In genomic region chr1:42657981-42658879, GRCh38 we compare ENCODE assay signal across 1 cellular context.
TF ChIP-seq lines count a peak whose summit lies in the region.

Gene PPIH, plus strand, starts transcription at chr1:42658423. Its CDS starts 24 bp downstream, at chr1:42658447.

TF ChIP-seq in K562, 482 proteins besides CTCF, POLR2A, EP300 and RAD21 (continued from another document and continues in another):
- no peak for TF ChIP-seq ZFP91 (CRISPR knock-in tag; IDR thresholded peaks at IDR 0.05)
- TF ChIP-seq TCF3 (CRISPR knock-in tag; IDR thresholded peaks at IDR 0.05): peak; percentile 77
- TF ChIP-seq ZNF518B (CRISPR knock-in tag; IDR thresholded peaks at IDR 0.05): no peak
- no peak for TF ChIP-seq ILK (tag; IDR thresholded peaks at IDR 0.05; ENCODE audit: borderline replicate concordance, low read depth)
- no peak for TF ChIP-seq SREBF1 (IDR thresholded peaks at IDR 0.05; ENCODE audit: borderline replicate concordance, low read depth, low read length)
- TF ChIP-seq RFX7 (CRISPR knock-in tag; IDR thresholded peaks at IDR 0.05): no peak
- TF ChIP-seq NR1H2 (CRISPR knock-in tag; IDR thresholded peaks at IDR 0.05): no peak; the same call in 1 of the 2 replicates
- TF ChIP-seq HMGXB4 (CRISPR knock-in tag; IDR thresholded peaks at IDR 0.05): 0 out of 2 replicates have a peak, but pooled peaks have one; percentile 34
- no peak for TF ChIP-seq NUFIP1 (IDR thresholded peaks at IDR 0.05; ENCODE audit: partially characterized antibody)
- TF ChIP-seq HMG20B (CRISPR knock-in tag; IDR thresholded peaks at IDR 0.05): no peak
- no peak for TF ChIP-seq MTF1 (CRISPR knock-in tag; IDR thresholded peaks at IDR 0.05; ENCODE audit: borderline replicate concordance)
- no peak for TF ChIP-seq FOS (IDR thresholded peaks at IDR 0.05; ENCODE audit: extremely low read depth, insufficient read length)
- TF ChIP-seq ATF4 (CRISPR knock-in tag; IDR thresholded peaks at IDR 0.05): no peak
- TF ChIP-seq SMARCA4 (IDR thresholded peaks at IDR 0.05): peak; percentile 66; the same call in 1 of the 2 replicates
- TF ChIP-seq MAZ (CRISPR knock-in tag; conservative IDR thresholded peaks at IDR 0.05 in 1 of 2, IDR thresholded peaks at IDR 0.05 in 1 of 2): peak; percentile 65 to 93
- TF ChIP-seq MEF2D (tag; conservative IDR thresholded peaks at IDR 0.05; ENCODE audit: low read depth): 0 out of 2 replicates have a peak, but pooled peaks have one; percentile 16
- peak; percentile 58; the same call in 1 of the 2 replicates for TF ChIP-seq ZBED1 (IDR thresholded peaks at IDR 0.05)
- TF ChIP-seq MXI1 (IDR thresholded peaks at IDR 0.05; ENCODE audit: low read depth, low read length): peak; percentile 15
- peak; percentile 97 for TF ChIP-seq MAX (CRISPR knock-in tag; IDR thresholded peaks at IDR 0.05)
- TF ChIP-seq ZNF146 (CRISPR knock-in tag; IDR thresholded peaks at IDR 0.05; ENCODE audit: unreplicated experiment): no peak
- no peak for TF ChIP-seq CEBPB (tag; IDR thresholded peaks at IDR 0.05)
- TF ChIP-seq NBN (IDR thresholded peaks at IDR 0.05; ENCODE audit: low read depth): peak; percentile 90
- TF ChIP-seq MCM5 (IDR thresholded peaks at IDR 0.05; ENCODE audit: low read depth): no peak
- peak; percentile 90 for TF ChIP-seq CREB3 (tag; conservative IDR thresholded peaks at IDR 0.05; ENCODE audit: low read depth)
- TF ChIP-seq NR2C1 (IDR thresholded peaks at IDR 0.05): peak; percentile 100
- peak; percentile 100 for TF ChIP-seq NR2C1 (tag; IDR thresholded peaks at IDR 0.05)
- no peak for TF ChIP-seq MBD1 (CRISPR knock-in tag; IDR thresholded peaks at IDR 0.05)
- no peak for TF ChIP-seq RREB1 (CRISPR knock-in tag; IDR thresholded peaks at IDR 0.05)
- TF ChIP-seq ZNF830 (CRISPR knock-in tag; IDR thresholded peaks at IDR 0.05): no peak
- TF ChIP-seq SAFB2 (IDR thresholded peaks at IDR 0.05; ENCODE audit: borderline replicate concordance, low read depth, low read length, severe bottlenecking): no peak
- TF ChIP-seq PYGO2 (tag; IDR thresholded peaks at IDR 0.05): no peak
- peak; percentile 76; the same call in 1 of the 2 replicates for TF ChIP-seq ZNF609 (CRISPR knock-in tag; IDR thresholded peaks at IDR 0.05; ENCODE audit: borderline replicate concordance)
- peak; percentile 73 for TF ChIP-seq CBFA2T3 (IDR thresholded peaks at IDR 0.05)
- TF ChIP-seq HNRNPUL1 (IDR thresholded peaks at IDR 0.05; ENCODE audit: low read length): no peak
- no peak for TF ChIP-seq SMAD2 (IDR thresholded peaks at IDR 0.05; ENCODE audit: low read depth, low read length)
- TF ChIP-seq CC2D1A (IDR thresholded peaks at IDR 0.05): peak; percentile 38; the same call in 1 of the 2 replicates
- TF ChIP-seq ZNF274 (IDR thresholded peaks at IDR 0.05; ENCODE audit: borderline replicate concordance, low read depth, low read length): no peak
- TF ChIP-seq FOXJ2 (tag; IDR thresholded peaks at IDR 0.05): peak; percentile 6; the same call in 1 of the 2 replicates
